In the genomic region with DNA sequence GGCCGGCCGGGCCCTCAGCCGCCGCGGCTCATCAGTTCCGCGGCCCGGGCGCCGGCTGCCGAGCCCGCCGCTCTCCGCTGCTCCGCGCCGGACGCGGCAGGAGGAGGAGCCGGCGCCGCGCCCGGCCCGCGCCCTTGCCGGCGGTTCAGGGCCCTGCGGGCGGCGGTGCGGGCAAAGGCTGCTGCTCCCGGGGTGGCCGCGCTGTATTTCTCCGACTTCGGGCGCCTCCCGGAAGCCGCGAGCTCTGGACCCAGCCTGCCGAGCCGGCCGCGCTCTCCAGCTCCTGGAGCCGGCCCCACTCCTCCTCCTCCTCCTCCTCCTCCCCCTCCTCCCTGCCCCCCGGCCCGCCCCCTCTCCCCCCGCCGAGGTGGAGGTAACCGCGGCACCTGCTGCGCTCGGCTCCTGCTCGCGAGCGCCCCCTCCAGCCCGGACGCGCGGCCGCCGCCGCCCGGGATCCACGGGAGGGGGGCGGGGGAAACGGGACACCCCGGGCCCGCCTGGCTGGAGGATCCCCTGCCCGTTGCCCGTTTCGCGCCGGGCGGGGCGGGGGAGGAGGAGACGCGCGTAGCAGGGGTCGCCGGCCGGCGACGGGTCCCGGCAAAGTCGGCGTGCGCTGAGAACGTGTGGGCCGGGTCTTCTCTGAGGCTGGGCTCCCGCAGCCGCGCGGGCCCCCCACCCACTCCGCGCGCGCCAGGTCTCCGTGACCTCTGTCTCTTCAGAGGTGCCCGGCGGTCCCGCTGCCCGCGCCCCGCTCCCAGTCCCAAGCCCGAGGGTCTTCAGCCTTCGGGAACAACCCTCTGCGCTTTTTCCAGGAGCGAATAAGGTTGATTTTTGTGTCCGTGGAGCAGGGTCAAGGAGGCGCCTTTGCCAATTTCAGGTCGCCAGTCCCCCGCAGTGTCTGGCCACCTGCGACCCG, we compare ENCODE assay signal across 8 cellular contexts. TPM values are rescaled to one million over a fixed set of nuclear protein-coding genes. Genes with fewer than 3 reads are reported as not detected.
DNase-seq lines count a peak whose midpoint lies in the region; ATAC-seq and TF ChIP-seq lines count a peak whose summit lies in the region.

A gene with protein sequence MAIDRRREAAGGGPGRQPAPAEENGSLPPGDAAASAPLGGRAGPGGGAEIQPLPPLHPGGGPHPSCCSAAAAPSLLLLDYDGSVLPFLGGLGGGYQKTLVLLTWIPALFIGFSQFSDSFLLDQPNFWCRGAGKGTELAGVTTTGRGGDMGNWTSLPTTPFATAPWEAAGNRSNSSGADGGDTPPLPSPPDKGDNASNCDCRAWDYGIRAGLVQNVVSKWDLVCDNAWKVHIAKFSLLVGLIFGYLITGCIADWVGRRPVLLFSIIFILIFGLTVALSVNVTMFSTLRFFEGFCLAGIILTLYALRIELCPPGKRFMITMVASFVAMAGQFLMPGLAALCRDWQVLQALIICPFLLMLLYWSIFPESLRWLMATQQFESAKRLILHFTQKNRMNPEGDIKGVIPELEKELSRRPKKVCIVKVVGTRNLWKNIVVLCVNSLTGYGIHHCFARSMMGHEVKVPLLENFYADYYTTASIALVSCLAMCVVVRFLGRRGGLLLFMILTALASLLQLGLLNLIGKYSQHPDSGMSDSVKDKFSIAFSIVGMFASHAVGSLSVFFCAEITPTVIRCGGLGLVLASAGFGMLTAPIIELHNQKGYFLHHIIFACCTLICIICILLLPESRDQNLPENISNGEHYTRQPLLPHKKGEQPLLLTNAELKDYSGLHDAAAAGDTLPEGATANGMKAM (minus strand): TSS at position 257 of the 916 bp plus-strand sequence. CDS start 491 bp downstream, outside the sequence.

- no peak within 1 kb of the TSS for H3K27ac ChIP-seq in SK-N-SH (ENCODE audit: low read depth in 2 of 2, low read length in 1 of 2)
- no peak within 1 kb of the TSS for H3K27ac ChIP-seq in right cardiac atrium (ENCODE audit: low read length)

- peak; percentile 45 for TF ChIP-seq CTCF in SK-N-SH (IDR thresholded peaks at IDR 0.05)

- H3K9me3 ChIP-seq in SK-N-SH (no peaks in the 10 kb centered on the region), adipocyte (ENCODE audit: control insufficient read depth, low read length) (no peaks in the 10 kb centered on the region), right cardiac atrium (ENCODE audit: control insufficient read depth, low read length) (no peaks in the 10 kb centered on the region)

- H3K4me2 ChIP-seq in SK-N-SH: peak within 1 kb of the TSS; percentile 81

- H3K4me1 ChIP-seq in SK-N-SH (ENCODE audit: control insufficient read depth in 1 of 2, insufficient read depth in 2 of 2, low read depth in 1 of 2, low read length in 1 of 2) (no peaks in the 10 kb centered on the region; a peak in 1 of 4 replicates), adipocyte (ENCODE audit: control insufficient read depth, insufficient read depth, low read length) (peaks cover 32% of the 10 kb centered on the region), right cardiac atrium (ENCODE audit: control insufficient read depth, insufficient read depth, low read length) (peaks cover 2% of the 10 kb centered on the region)

- H3K27me3 ChIP-seq in SK-N-SH (ENCODE audit: insufficient read depth) (peaks cover 72% of the 10 kb centered on the region), adipocyte (replicated peaks; ENCODE audit: control insufficient read depth, insufficient read depth, low read length) (no peaks in the 10 kb centered on the region), right cardiac atrium (ENCODE audit: control insufficient read depth, insufficient read depth) (no peaks in the 10 kb centered on the region)

- POLR2A ChIA-PET in SK-N-SH (lab: Yijun Ruan, JAX): no interaction called here

- DNase-seq in DMS 273 (lab: John Stamatoyannopoulos, UW; ENCODE audit: unreplicated experiment): peak; percentile 88
- no peak for DNase-seq in DMS 273 treated with DMSO at 0.1 percent for 48 hours (lab: John Stamatoyannopoulos, UW)
- peak; percentile 86 for DNase-seq in HuH-7 (ENCODE audit: low spot score)
- peak; percentile 93 for DNase-seq in SK-N-SH
- peak; percentile 86 for DNase-seq in adipocyte (ENCODE audit: low read depth)
- peak; percentile 45 to 84 (median 80) for DNase-seq in right cardiac atrium
- DNase-seq in putamen (ENCODE audit: low spot score): peak; percentile 77
- DNase-seq in ureter (ENCODE audit: low spot score): peak; percentile 77

- CTCF ChIA-PET in SK-N-SH (lab: Yijun Ruan, JAX): interaction anchor here (1.0 to 2.2 kb wide), 2 partner anchors 9 to 33 kb away, joined by 3 to 8 read pairs; no protein-coding TSS in a partner anchor

- H3K9ac ChIP-seq in SK-N-SH: no peak within 1 kb of the TSS
- H3K9ac ChIP-seq in adipocyte (ENCODE audit: low read length): peak within 1 kb of the TSS; percentile 91

- H3K4me3 ChIP-seq in SK-N-SH (ENCODE audit: low read depth in 2 of 2, low read length in 1 of 2): peak within 1 kb of the TSS in 1 of 2 experiments; percentile 47; a peak in 2 of 4 replicates
- H3K4me3 ChIP-seq in adipocyte (ENCODE audit: low read length): peak within 1 kb of the TSS; percentile 97
- H3K4me3 ChIP-seq in right cardiac atrium (ENCODE audit: low read length): peak within 1 kb of the TSS; percentile 95

- H3K36me3 ChIP-seq in SK-N-SH (replicated peaks in 1 of 2; ENCODE audit: control insufficient read depth in 1 of 2, insufficient read depth in 2 of 2, low read length in 1 of 2) (no peaks in the 10 kb centered on the region), adipocyte (ENCODE audit: control insufficient read depth, insufficient read depth, low read length, severe bottlenecking) (no peaks in the 10 kb centered on the region)

- TF ChIP-seq EP300 in SK-N-SH (IDR thresholded peaks at IDR 0.05; ENCODE audit: borderline replicate concordance in 1 of 2, low read depth in 1 of 2, low read length in 1 of 2): no peak

- WGBS in SK-N-SH (ENCODE audit: low lambda C conversion rate): 5% methylated on average over 13 of the region's 116 CpGs
- under 1% methylated on average over 116 of the region's 116 CpGs for WGBS in right cardiac atrium

- H3K9me2 ChIP-seq in SK-N-SH: no peaks in the 10 kb centered on the region

- TF ChIP-seq RAD21 in SK-N-SH (IDR thresholded peaks at IDR 0.05; ENCODE audit: low read length): no peak

- intact Hi-C loops in right cardiac atrium (cut with DNase I): loop anchor here in 2 of 4 donors (5.0 to 10.0 kb wide), 2 partner anchors 172 to 175 kb away; no protein-coding TSS in a partner anchor

- peak; percentile 80 to 83 for ATAC-seq in right cardiac atrium

- H3K79me2 ChIP-seq in SK-N-SH (ENCODE audit: insufficient read depth): no peaks in the 10 kb centered on the region

- no peaks in the 10 kb centered on the region for H4K20me1 ChIP-seq in SK-N-SH (ENCODE audit: insufficient read depth)

- no peak within 1 kb of the TSS for H2AFZ ChIP-seq in SK-N-SH (ENCODE audit: low read depth)

- peaks cover 3% of the 10 kb centered on the region for H3F3A ChIP-seq in SK-N-SH (replicated peaks; ENCODE audit: insufficient read depth)

TF ChIP-seq in SK-N-SH, 30 proteins besides CTCF, POLR2A, EP300 and RAD21:
- TF ChIP-seq TEAD4 (IDR thresholded peaks at IDR 0.05; ENCODE audit: borderline replicate concordance, insufficient read depth) (no peak), SMC3 (IDR thresholded peaks at IDR 0.05; ENCODE audit: low read depth, low read length) (peak; percentile 8; the same call in 1 of the 2 replicates)
TF ChIP-seq in SK-N-SH: peak in this region for 1.

RNA-seq across cellular contexts. Expression of the gene that starts here (rescaled TPM):
- polyA plus RNA-seq in SK-N-SH (2012; rRNA removed) (not detected in 2 replicates), right cardiac atrium (2.3 TPM)
- polyA plus RNA-seq in SK-N-SH (2012; cell fraction: cytosol; rRNA removed): not detected in 2 replicates
- polyA plus RNA-seq in SK-N-SH (2012; cell fraction: nucleus; rRNA removed): 0.01 TPM in 1 of 2 replicates, not detected in the other
- total RNA-seq in right cardiac atrium (1 to 10 TPM; 2.8 to 6.4 (median 3.3) TPM), ureter (42.4 TPM)

Comparison
In these comparisons a context has a peak if more than half of its experiments do, and no peak if none do; other contexts are left out.
1. Peak in DNase-seq and H3K4me2 ChIP-seq in SK-N-SH; RNA of the gene not detected or under 1 TPM.